8 cellular contexts compared by ENCODE assay signal in genomic region chr9:36862206-36863145, GRCh38.
DNase-seq lines count a peak whose midpoint lies in the region; FAIRE-seq lines count a peak whose summit lies in the region.

No MANE protein-coding gene starts in this region.

- DNase-seq in COLO668 (lab: John Stamatoyannopoulos, UW; ENCODE audit: unreplicated experiment) (peak; percentile 20), HTR-8/SVneo (ENCODE audit: insufficient read length, low spot score) (peak; percentile 44), amniotic epithelial cell (ENCODE audit: low read depth) (peak; percentile 25), iPS-NIHi11 (ENCODE audit: low spot score) (peak; percentile 77), superior temporal gyrus (ENCODE audit: extremely low spot score) (peak; percentile 70), NCI-H510A (lab: John Stamatoyannopoulos, UW) (no peak), NCI-H2107 (lab: John Stamatoyannopoulos, UW) (no peak)
- DNase-seq in activated CD4-positive, alpha-beta T cell treated with anti-CD3 and anti-CD28 coated beads, Interleukin-2, amount 10 ng/mL, durations not matched to agents 24 days and 14 days, result no peak

- H3K4me1 Mint-ChIP-seq in activated CD4-positive, alpha-beta T cell treated with anti-CD3 and anti-CD28 coated beads, Interleukin-2, amount 10 ng/mL, durations not matched to agents 24 days and 14 days, result no peaks in the 10 kb centered on the region

- H3K27ac Mint-ChIP-seq in activated CD4-positive, alpha-beta T cell treated with anti-CD3 and anti-CD28 coated beads, Interleukin-2, amount 10 ng/mL, durations not matched to agents 24 days and 14 days, result no peak overlapping the region

- intact Hi-C loops in activated CD4-positive, alpha-beta T cell treated with anti-CD3 and anti-CD28 coated beads, Interleukin-2, amount 10 ng/mL, durations not matched to agents 24 days and 14 days (cut with micrococcal nuclease), result no loop called here

- no peaks in the 10 kb centered on the region for H3K9me3 Mint-ChIP-seq in activated CD4-positive, alpha-beta T cell treated with anti-CD3 and anti-CD28 coated beads, Interleukin-2, amount 10 ng/mL, durations not matched to agents 24 days and 14 days

- peaks cover 6% of the 10 kb centered on the region for H3K27me3 Mint-ChIP-seq in activated CD4-positive, alpha-beta T cell treated with anti-CD3 and anti-CD28 coated beads, Interleukin-2, amount 10 ng/mL, durations not matched to agents 24 days and 14 days

- H3K4me3 Mint-ChIP-seq in activated CD4-positive, alpha-beta T cell treated with anti-CD3 and anti-CD28 coated beads, Interleukin-2, amount 10 ng/mL, durations not matched to agents 24 days and 14 days, result no peak overlapping the region

- no peak for FAIRE-seq in HTR-8/SVneo (lab: Jason Lieb, UNC)

- H3K36me3 Mint-ChIP-seq in activated CD4-positive, alpha-beta T cell treated with anti-CD3 and anti-CD28 coated beads, Interleukin-2, amount 10 ng/mL, durations not matched to agents 24 days and 14 days (ENCODE audit: low read depth), result no peaks in the 10 kb centered on the region

Comparison
In these comparisons a context has a peak if more than half of its experiments do, and no peak if none do; other contexts are left out.
1. DNase-seq: peak in COLO668 (single experiment), HTR-8/SVneo (single experiment), amniotic epithelial cell (single experiment), iPS-NIHi11 (single experiment) and superior temporal gyrus (single experiment); none in activated CD4-positive, alpha-beta T cell treated with anti-CD3 and anti-CD28 coated beads, Interleukin-2, amount 10 ng/mL, durations not matched to agents 24 days and 14 days (single experiment), NCI-H510A (single experiment) and NCI-H2107 (single experiment).